ENCODE assay signal across 19 cellular contexts in the genomic region with DNA sequence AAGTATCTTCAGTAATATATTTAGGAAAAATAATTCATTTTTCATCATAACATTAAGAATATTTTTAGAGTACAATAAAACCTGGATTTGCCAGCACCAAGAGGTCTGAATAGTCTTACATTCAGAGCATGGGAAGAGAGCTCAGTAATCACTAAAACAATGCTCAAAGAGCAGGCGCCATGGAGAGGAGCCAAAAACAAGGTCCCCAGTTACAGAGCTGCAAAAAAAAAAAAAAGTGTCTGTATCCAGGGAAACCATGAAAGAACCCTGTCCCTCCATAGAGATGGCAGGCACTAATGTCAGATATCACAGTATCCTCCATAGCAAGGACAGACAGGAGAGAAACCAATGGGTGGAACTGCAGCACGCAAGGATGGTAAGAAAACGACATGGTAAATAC. TPM values are rescaled to one million over a fixed set of nuclear protein-coding genes. Genes with fewer than 3 reads are reported as not detected.
"Had no signal": no experiment of that assay in that cellular context is flagged by ENCODE, and none has a peak within 500 bp of the region (broad histone marks: within the 10 kb centered on the region; RNA-seq: fewer than 3 reads in every experiment).

No MANE protein-coding gene starts in this region.

- DNase-seq: activated CD4-positive, alpha-beta T cell treated with anti-CD3 and anti-CD28 coated beads, Interleukin-2, amount 50 U/mL, for 1 hour; activated CD4-positive, CD25-positive, alpha-beta regulatory T cell treated with anti-CD3 and anti-CD28 coated beads, Interleukin-2, amount 50 U/mL, for 72 hours; activated CD8-positive, alpha-beta memory T cell treated with anti-CD3 and anti-CD28 coated beads, Interleukin-2, amount 50 U/mL, for 4 hours; activated effector memory CD4-positive, alpha-beta T cell treated with Interleukin-2 at 50 U/mL for 16 hours; activated naive CD4-positive, alpha-beta T cell treated with anti-CD3 and anti-CD28 coated beads, Interleukin-2, amount 50 U/mL, for 16 hours; activated T-cell treated with anti-CD3 and anti-CD28 coated beads, Interleukin-2, amount 50 U/mL, for 48 hours; cerebellar nuclear complex; effector CD8-positive, alpha-beta T cell; islet precursor cell; ovary; stimulated activated CD4-positive, alpha-beta T cell treated with anti-CD3 and anti-CD28 coated beads, Interleukin-4, amount 100 ng/mL, for 1 hour; T-helper 2 cell; thyroid gland had no signal

- ATAC-seq: sciatic nerve had no signal

- H3K27ac ChIP-seq: ascending aorta, breast epithelium, esophagus muscularis mucosa, hepatocyte, ovary, thyroid gland, VCaP had no signal

RNA-seq across cellular contexts. Expression of a gene that starts 19.5 kb away (rescaled TPM):
- total RNA-seq: ascending aorta had no signal
